Comparison of ENCODE assay signal across 1 cellular context in genomic region chr3:190701096-190701532, GRCh38.
TF ChIP-seq lines count a peak whose summit lies in the region.

No MANE protein-coding gene starts in this region.

TF ChIP-seq in HepG2, 621 proteins besides CTCF, POLR2A, EP300 and RAD21 (continued from another document and continues in another):
- TF ChIP-seq ZBED4 (CRISPR knock-in tag; IDR thresholded peaks at IDR 0.05; ENCODE audit: borderline replicate concordance) (no peak), ZNF674 (CRISPR knock-in tag; IDR thresholded peaks at IDR 0.05; ENCODE audit: low read depth) (no peak), ZNF138 (CRISPR knock-in tag; IDR thresholded peaks at IDR 0.05; ENCODE audit: low read depth) (no peak), HOMEZ (CRISPR knock-in tag; IDR thresholded peaks at IDR 0.05; ENCODE audit: low read depth) (peak; percentile 84), ZBTB49 (CRISPR knock-in tag; IDR thresholded peaks at IDR 0.05; ENCODE audit: borderline replicate concordance) (no peak), MZF1 (CRISPR knock-in tag; IDR thresholded peaks at IDR 0.05; ENCODE audit: borderline replicate concordance) (no peak), ATF7 (IDR thresholded peaks at IDR 0.05) (no peak), ATF7 (CRISPR knock-in tag; IDR thresholded peaks at IDR 0.05) (no peak), ZBTB2 (CRISPR knock-in tag; IDR thresholded peaks at IDR 0.05; ENCODE audit: low read depth) (no peak), FOXP1 (IDR thresholded peaks at IDR 0.05) (no peak), FOXP1 (CRISPR knock-in tag; IDR thresholded peaks at IDR 0.05) (peak; percentile 84), ZNF670 (CRISPR knock-in tag; IDR thresholded peaks at IDR 0.05; ENCODE audit: borderline replicate concordance) (no peak), ELF1 (CRISPR knock-in tag; IDR thresholded peaks at IDR 0.05) (no peak; the same call in 1 of the 2 replicates), ZNF770 (CRISPR knock-in tag; IDR thresholded peaks at IDR 0.05) (no peak), ATF5 (CRISPR knock-in tag; IDR thresholded peaks at IDR 0.05; ENCODE audit: low read depth) (no peak), NCOA1 (CRISPR knock-in tag; IDR thresholded peaks at IDR 0.05) (no peak), ZFX (CRISPR knock-in tag; IDR thresholded peaks at IDR 0.05; ENCODE audit: low read depth) (no peak), ZXDC (CRISPR knock-in tag; IDR thresholded peaks at IDR 0.05) (no peak), DPF2 (CRISPR knock-in tag; IDR thresholded peaks at IDR 0.05; ENCODE audit: borderline replicate concordance, low read depth) (peak; percentile 54; the same call in 1 of the 2 replicates), IKZF5 (CRISPR knock-in tag; IDR thresholded peaks at IDR 0.05) (peak; percentile 28; the same call in 1 of the 2 replicates), ZNF737 (CRISPR knock-in tag; IDR thresholded peaks at IDR 0.05; ENCODE audit: borderline replicate concordance) (no peak), ZNF354B (CRISPR knock-in tag; IDR thresholded peaks at IDR 0.05) (no peak), TCF7L2 (IDR thresholded peaks at IDR 0.05; ENCODE audit: low read depth, low read length) (no peak), PRMT3 (CRISPR knock-in tag; IDR thresholded peaks at IDR 0.05; ENCODE audit: borderline replicate concordance, low read depth) (no peak), ZKSCAN1 (IDR thresholded peaks at IDR 0.05; ENCODE audit: low read length) (no peak; the same call in 1 of the 2 replicates), CENPT (CRISPR knock-in tag; IDR thresholded peaks at IDR 0.05; ENCODE audit: low read depth) (no peak), JUN (CRISPR knock-in tag; IDR thresholded peaks at IDR 0.05) (no peak), HDAC2 (CRISPR knock-in tag; IDR thresholded peaks at IDR 0.05) (peak; percentile 68; the same call in 1 of the 2 replicates), HNRNPUL1 (IDR thresholded peaks at IDR 0.05; ENCODE audit: low read depth, low read length) (no peak), KLF12 (CRISPR knock-in tag; IDR thresholded peaks at IDR 0.05; ENCODE audit: borderline replicate concordance) (no peak), NCOA5 (CRISPR knock-in tag; IDR thresholded peaks at IDR 0.05) (no peak), ZNF768 (CRISPR knock-in tag; IDR thresholded peaks at IDR 0.05) (no peak), ZNF558 (CRISPR knock-in tag; IDR thresholded peaks at IDR 0.05; ENCODE audit: borderline replicate concordance) (no peak), SMAD3 (CRISPR knock-in tag; IDR thresholded peaks at IDR 0.05) (peak; percentile 58; the same call in 1 of the 2 replicates), HOXA3 (CRISPR knock-in tag; IDR thresholded peaks at IDR 0.05) (peak; percentile 40; the same call in 1 of the 2 replicates), SMC3 (IDR thresholded peaks at IDR 0.05; ENCODE audit: low read length) (peak; percentile 89), NRL (CRISPR knock-in tag; IDR thresholded peaks at IDR 0.05; ENCODE audit: borderline replicate concordance) (no peak), TSC22D2 (CRISPR knock-in tag; IDR thresholded peaks at IDR 0.05; ENCODE audit: borderline replicate concordance) (no peak), ZBTB37 (CRISPR knock-in tag; IDR thresholded peaks at IDR 0.05) (no peak), PRDM15 (CRISPR knock-in tag; IDR thresholded peaks at IDR 0.05) (no peak), RBAK (CRISPR knock-in tag; IDR thresholded peaks at IDR 0.05) (no peak)
